In the genomic region with DNA sequence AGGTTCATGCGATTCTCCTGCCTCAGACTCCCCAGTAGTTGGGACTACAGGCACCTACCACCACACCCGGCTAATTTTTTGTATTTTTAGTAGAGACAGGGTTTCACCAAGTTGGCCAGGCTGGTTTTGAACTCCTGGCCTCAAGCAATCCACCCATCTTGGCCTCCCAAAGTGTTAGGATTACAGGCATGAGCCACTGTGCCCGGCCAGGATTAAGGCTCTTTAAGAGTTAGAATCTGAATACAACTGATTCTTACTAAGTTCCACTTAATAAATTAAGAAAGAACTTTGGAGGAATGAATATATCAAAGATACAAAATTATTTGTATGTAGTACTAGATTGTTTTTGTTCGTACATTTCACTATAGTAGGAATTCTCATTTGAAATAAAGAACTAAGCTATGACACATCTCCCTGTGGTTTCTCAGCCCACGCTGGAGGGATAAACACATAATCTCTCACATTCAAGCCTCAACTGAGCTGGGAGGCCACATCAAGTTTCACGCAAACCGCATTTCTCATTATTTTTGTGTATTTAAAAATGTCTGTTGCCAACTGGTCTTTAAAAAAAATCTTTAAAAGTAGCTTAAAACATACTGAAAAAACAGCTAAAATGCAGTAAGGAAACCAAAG, we compare ENCODE assay signal across 1 cellular context.
TF ChIP-seq lines count a peak whose summit lies in the region.

No MANE protein-coding gene starts in this region.

TF ChIP-seq in K562, 482 proteins besides CTCF, POLR2A, EP300 and RAD21 (continued from another document and continues in another):
- TF ChIP-seq FOXP1 (CRISPR knock-in tag; IDR thresholded peaks at IDR 0.05) (no peak), ZNF133 (CRISPR knock-in tag; IDR thresholded peaks at IDR 0.05) (no peak), ARID1B (IDR thresholded peaks at IDR 0.05) (peak; percentile 68; the same call in 1 of the 2 replicates), XRCC3 (IDR thresholded peaks at IDR 0.05) (no peak), DIDO1 (tag; IDR thresholded peaks at IDR 0.05; ENCODE audit: low read depth) (no peak), SIN3B (IDR thresholded peaks at IDR 0.05; ENCODE audit: low read depth) (no peak), ETS1 (conservative IDR thresholded peaks at IDR 0.05; ENCODE audit: control insufficient read depth, low read depth, low read length) (no peak), HNRNPK (IDR thresholded peaks at IDR 0.05; ENCODE audit: low read depth, low read length, poor library complexity, severe bottlenecking) (no peak), ZFP30 (CRISPR knock-in tag; IDR thresholded peaks at IDR 0.05; ENCODE audit: borderline replicate concordance) (no peak), ZBTB2 (IDR thresholded peaks at IDR 0.05) (no peak), PCBP2 (IDR thresholded peaks at IDR 0.05; ENCODE audit: low read depth, low read length, poor library complexity, severe bottlenecking) (no peak), SIX5 (IDR thresholded peaks at IDR 0.05; ENCODE audit: borderline replicate concordance in 1 of 2, insufficient read depth in 1 of 2, low read depth in 1 of 2, low read length in 2 of 2) (no peak), MAZ (CRISPR knock-in tag; conservative IDR thresholded peaks at IDR 0.05 in 1 of 2, IDR thresholded peaks at IDR 0.05 in 1 of 2) (no peak), NUFIP1 (IDR thresholded peaks at IDR 0.05; ENCODE audit: partially characterized antibody) (no peak), NELFE (IDR thresholded peaks at IDR 0.05; ENCODE audit: insufficient read depth, insufficient read length) (no peak), GABPA (tag; conservative IDR thresholded peaks at IDR 0.05; ENCODE audit: low read depth) (no peak), FOXP4 (CRISPR knock-in tag; IDR thresholded peaks at IDR 0.05; ENCODE audit: borderline replicate concordance) (no peak), TAF1 (IDR thresholded peaks at IDR 0.05; ENCODE audit: control insufficient read depth, extremely low read depth, insufficient read depth, low read length, severe bottlenecking) (no peak), RBM34 (IDR thresholded peaks at IDR 0.05; ENCODE audit: borderline replicate concordance, insufficient read depth, low read length) (no peak), ATF6 (CRISPR knock-in tag; IDR thresholded peaks at IDR 0.05) (no peak), ZMIZ1 (IDR thresholded peaks at IDR 0.05; ENCODE audit: low read depth in 2 of 2, low read length in 2 of 2) (no peak), ZKSCAN8 (CRISPR knock-in tag; IDR thresholded peaks at IDR 0.05) (no peak), MEF2A (IDR thresholded peaks at IDR 0.05; ENCODE audit: control insufficient read depth, low read depth, low read length) (no peak), NBN (IDR thresholded peaks at IDR 0.05; ENCODE audit: low read depth) (peak; percentile 39; the same call in 1 of the 2 replicates), L3MBTL2 (IDR thresholded peaks at IDR 0.05) (no peak), MCM2 (IDR thresholded peaks at IDR 0.05; ENCODE audit: low read depth) (no peak), ZSCAN29 (IDR thresholded peaks at IDR 0.05) (no peak), TRIM28 (IDR thresholded peaks at IDR 0.05) (no peak), BDP1 (IDR thresholded peaks at IDR 0.05; ENCODE audit: insufficient read depth, insufficient read length) (no peak)
- TF ChIP-seq, protein P1, sequence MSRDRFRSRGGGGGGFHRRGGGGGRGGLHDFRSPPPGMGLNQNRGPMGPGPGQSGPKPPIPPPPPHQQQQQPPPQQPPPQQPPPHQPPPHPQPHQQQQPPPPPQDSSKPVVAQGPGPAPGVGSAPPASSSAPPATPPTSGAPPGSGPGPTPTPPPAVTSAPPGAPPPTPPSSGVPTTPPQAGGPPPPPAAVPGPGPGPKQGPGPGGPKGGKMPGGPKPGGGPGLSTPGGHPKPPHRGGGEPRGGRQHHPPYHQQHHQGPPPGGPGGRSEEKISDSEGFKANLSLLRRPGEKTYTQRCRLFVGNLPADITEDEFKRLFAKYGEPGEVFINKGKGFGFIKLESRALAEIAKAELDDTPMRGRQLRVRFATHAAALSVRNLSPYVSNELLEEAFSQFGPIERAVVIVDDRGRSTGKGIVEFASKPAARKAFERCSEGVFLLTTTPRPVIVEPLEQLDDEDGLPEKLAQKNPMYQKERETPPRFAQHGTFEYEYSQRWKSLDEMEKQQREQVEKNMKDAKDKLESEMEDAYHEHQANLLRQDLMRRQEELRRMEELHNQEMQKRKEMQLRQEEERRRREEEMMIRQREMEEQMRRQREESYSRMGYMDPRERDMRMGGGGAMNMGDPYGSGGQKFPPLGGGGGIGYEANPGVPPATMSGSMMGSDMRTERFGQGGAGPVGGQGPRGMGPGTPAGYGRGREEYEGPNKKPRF (IDR thresholded peaks at IDR 0.05; ENCODE audit: low read depth, low read length), result no peak
- TF ChIP-seq, protein P2, sequence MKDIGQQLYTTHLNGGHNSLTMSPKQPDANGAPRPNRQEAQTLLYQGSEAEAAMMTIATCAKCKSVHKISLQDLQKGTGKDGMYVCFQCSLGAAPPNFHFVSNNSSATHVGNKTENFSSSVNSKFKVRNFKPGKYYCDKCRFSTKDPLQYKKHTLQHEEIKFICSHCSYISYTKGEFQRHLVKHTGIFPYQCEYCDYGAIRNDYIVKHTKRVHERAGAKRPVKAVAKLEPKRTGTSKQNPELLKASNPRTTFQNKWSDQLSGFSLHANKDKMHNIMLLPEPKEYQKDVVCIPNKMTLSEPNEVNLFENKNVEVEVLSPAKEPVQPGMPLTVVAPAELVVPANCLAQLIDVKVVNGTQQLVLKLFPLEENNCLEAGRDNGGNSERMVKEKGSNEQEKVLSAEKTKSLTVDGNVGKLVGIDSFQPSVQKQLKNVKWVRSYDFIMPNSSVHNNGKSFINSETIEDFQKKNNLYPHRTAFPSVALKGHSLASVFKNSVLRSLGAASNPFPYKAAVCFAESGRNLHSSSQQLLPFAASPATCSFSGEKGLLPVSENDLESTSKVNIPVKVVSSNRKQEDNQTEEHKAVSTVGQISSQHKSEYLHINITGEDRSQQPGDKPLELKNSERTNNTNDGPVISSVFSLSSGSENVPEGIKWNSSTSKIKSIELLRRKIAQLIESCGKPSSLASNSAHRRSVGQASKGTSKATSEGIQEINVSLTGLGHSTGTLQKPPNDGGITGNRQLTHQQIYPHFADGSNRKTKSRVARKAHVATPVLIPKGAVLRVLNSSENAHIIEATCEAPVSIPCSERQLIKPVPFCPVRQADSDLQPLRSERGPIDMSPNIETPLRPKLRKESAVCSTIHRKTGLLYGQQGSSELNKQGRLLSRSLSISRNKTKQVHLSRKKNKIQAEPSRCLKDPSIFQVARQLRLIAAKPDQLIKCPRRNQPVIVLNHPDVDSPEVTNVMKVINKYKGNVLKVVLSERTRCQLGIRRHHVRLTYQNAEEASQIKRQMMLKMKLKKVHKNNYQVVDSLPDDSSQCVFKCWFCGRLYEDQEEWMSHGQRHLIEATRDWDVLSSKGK (CRISPR knock-in tag; IDR thresholded peaks at IDR 0.05), result no peak
- TF ChIP-seq, protein P3, sequence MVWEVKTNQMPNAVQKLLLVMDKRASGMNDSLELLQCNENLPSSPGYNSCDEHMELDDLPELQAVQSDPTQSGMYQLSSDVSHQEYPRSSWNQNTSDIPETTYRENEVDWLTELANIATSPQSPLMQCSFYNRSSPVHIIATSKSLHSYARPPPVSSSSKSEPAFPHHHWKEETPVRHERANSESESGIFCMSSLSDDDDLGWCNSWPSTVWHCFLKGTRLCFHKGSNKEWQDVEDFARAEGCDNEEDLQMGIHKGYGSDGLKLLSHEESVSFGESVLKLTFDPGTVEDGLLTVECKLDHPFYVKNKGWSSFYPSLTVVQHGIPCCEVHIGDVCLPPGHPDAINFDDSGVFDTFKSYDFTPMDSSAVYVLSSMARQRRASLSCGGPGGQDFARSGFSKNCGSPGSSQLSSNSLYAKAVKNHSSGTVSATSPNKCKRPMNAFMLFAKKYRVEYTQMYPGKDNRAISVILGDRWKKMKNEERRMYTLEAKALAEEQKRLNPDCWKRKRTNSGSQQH (CRISPR knock-in tag; IDR thresholded peaks at IDR 0.05), result no peak
- TF ChIP-seq, protein P4, sequence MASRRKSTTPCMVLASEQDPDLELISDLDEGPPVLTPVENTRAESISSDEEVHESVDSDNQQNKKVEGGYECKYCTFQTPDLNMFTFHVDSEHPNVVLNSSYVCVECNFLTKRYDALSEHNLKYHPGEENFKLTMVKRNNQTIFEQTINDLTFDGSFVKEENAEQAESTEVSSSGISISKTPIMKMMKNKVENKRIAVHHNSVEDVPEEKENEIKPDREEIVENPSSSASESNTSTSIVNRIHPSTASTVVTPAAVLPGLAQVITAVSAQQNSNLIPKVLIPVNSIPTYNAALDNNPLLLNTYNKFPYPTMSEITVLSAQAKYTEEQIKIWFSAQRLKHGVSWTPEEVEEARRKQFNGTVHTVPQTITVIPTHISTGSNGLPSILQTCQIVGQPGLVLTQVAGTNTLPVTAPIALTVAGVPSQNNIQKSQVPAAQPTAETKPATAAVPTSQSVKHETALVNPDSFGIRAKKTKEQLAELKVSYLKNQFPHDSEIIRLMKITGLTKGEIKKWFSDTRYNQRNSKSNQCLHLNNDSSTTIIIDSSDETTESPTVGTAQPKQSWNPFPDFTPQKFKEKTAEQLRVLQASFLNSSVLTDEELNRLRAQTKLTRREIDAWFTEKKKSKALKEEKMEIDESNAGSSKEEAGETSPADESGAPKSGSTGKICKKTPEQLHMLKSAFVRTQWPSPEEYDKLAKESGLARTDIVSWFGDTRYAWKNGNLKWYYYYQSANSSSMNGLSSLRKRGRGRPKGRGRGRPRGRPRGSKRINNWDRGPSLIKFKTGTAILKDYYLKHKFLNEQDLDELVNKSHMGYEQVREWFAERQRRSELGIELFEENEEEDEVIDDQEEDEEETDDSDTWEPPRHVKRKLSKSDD (conservative IDR thresholded peaks at IDR 0.05; ENCODE audit: low read length), result no peak
